Comparison of ENCODE assay signal across 15 cellular contexts in the genomic region with DNA sequence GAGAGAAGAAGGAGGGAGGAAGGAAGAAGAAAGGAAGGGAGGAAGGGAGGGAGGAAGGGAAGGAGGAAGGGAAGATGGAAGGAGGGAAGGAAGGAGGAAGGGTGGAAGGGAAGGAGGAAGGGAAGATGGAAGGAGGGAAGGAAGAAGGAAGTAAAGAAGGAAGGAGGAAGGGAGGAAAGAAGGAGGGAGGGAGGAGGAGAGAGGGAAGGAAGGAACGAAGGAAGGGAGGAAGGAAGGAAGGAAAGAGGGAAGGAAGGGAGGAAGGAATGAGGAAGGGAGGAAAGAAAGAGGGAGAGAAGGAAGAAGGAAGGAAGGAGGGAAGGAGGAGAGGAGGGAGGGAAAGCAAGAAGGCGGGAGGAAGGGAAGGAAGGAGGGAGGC. TPM values are rescaled to one million over a fixed set of nuclear protein-coding genes. Genes with fewer than 3 reads are reported as not detected.
DNase-seq lines count a peak whose midpoint lies in the region; ATAC-seq and TF ChIP-seq lines count a peak whose summit lies in the region.
"Had no signal": no experiment of that assay in that cellular context is flagged by ENCODE, and none has a peak within 500 bp of the region (broad histone marks: within the 10 kb centered on the region; RNA-seq: fewer than 3 reads in every experiment).

No MANE protein-coding gene starts in this region.

- H3F3A ChIP-seq in GM23248 (ENCODE audit: insufficient read depth) = peaks cover 4% of the 10 kb centered on the region; the same call in 1 of the 2 replicates

- H3K9ac ChIP-seq in GM23248 = no peak overlapping the region

- no peaks in the 10 kb centered on the region for H3K9me2 ChIP-seq in GM23248 (ENCODE audit: insufficient read depth)

- H3K4me2 ChIP-seq in GM23248 (ENCODE audit: unreplicated experiment) = peak overlapping the region; percentile 63

- H3K4me3 ChIP-seq in GM23248 (no peak overlapping the region), WERI-Rb-1 (ENCODE audit: low read depth, low read length) (peak overlapping the region; percentile 60; the same call in 1 of the 2 replicates), iPS-18c (ENCODE audit: insufficient read depth, low read depth, low read length) (peak overlapping the region; percentile 63), prostate gland (no peak overlapping the region), ovary (no peak overlapping the region)

- no peak for DNase-seq in GM23248
- no peak for DNase-seq in WERI-Rb-1
- no peak for DNase-seq in prostate gland (ENCODE audit: low spot score)
- DNase-seq in ovary = no peak
- DNase-seq in effector CD8-positive, alpha-beta T cell (lab: John Stamatoyannopoulos, UW) = no peak
- no peak for DNase-seq in GM19240 (ENCODE audit: insufficient read length, low spot score)
- DNase-seq: activated T-cell treated with anti-CD3 and anti-CD28 coated beads, Interleukin-2, amount 50 U/mL, for 48 hours; DMS153; gastrocnemius medialis; natural killer cell; NCI-H1092 treated with DMSO at 0.1 percent for 48 hours; T-helper 2 cell had no signal

- intact Hi-C loops in prostate gland (cut with DNase I) (no loop called here), ovary (cut with DNase I) (loop anchor here in 2 of 4 donors (5.0 to 10.0 kb wide), 2 partner anchors 77 to 80 kb away; no protein-coding TSS in a partner anchor)

- TF ChIP-seq CTCF in WERI-Rb-1 (IDR thresholded peaks at IDR 0.05; ENCODE audit: low read depth, low read length) (no peak), prostate gland (IDR thresholded peaks at IDR 0.05) (no peak), ovary (IDR thresholded peaks at IDR 0.05) (no peak)

- H4K20me1 ChIP-seq in GM23248 (ENCODE audit: insufficient read depth) = no peaks in the 10 kb centered on the region

- no peak for TF ChIP-seq EP300 in ovary (IDR thresholded peaks at IDR 0.05)

- no peaks in the 10 kb centered on the region for H3K79me2 ChIP-seq in GM23248 (ENCODE audit: insufficient read depth)

- 72 to 75% methylated on average over 1 to 2 of the region's 2 CpGs for WGBS in GM23248 (ENCODE audit: low coverage in 1 of 2, low lambda C conversion rate in 2 of 2, missing lambda C conversion rate in 2 of 2), 2 experiments
- 61% methylated on average over 2 of the region's 2 CpGs for WGBS in prostate gland
- 83 to 90% (median 83%) methylated on average over 2 of the region's 2 CpGs for WGBS in ovary, 3 donors

- TF ChIP-seq POLR2A in prostate gland (IDR thresholded peaks at IDR 0.05) (no peak), ovary (IDR thresholded peaks at IDR 0.05) (no peak)

- in situ Hi-C loops in GM23248 (cut with MboI) = no loop called here

- ATAC-seq in GM21619 (IDR thresholded peaks at IDR 0.05; ENCODE audit: unreplicated experiment) = no peak

- H3K27me3 ChIP-seq in GM23248 (replicated peaks; ENCODE audit: insufficient read depth) = no peaks in the 10 kb centered on the region
- no peaks in the 10 kb centered on the region for H3K27me3 ChIP-seq in WERI-Rb-1 (ENCODE audit: insufficient read depth, low read depth, severe bottlenecking)
- no peaks in the 10 kb centered on the region for H3K27me3 ChIP-seq in prostate gland (replicated peaks; ENCODE audit: insufficient read depth)
- no peaks in the 10 kb centered on the region for H3K27me3 ChIP-seq in ovary

- H3K36me3 ChIP-seq in GM23248 (ENCODE audit: low read depth) (no peaks in the 10 kb centered on the region), WERI-Rb-1 (no peaks in the 10 kb centered on the region), prostate gland (no peaks in the 10 kb centered on the region), ovary (no peaks in the 10 kb centered on the region)
- H3K36me3 ChIP-seq: gastrocnemius medialis had no signal

- H2AFZ ChIP-seq in GM23248 = peak overlapping the region; percentile 86

- H3K27ac ChIP-seq in GM23248 (no peak overlapping the region), WERI-Rb-1 (no peak overlapping the region), prostate gland (peak overlapping the region; percentile 70 to 87), ovary (peak overlapping the region in 1 of 2 donors; percentile 71)

- H3K4me1 ChIP-seq in GM23248 (ENCODE audit: insufficient read depth) (peaks cover 18% of the 10 kb centered on the region), prostate gland (replicated peaks) (no peaks in the 10 kb centered on the region), ovary (ENCODE audit: insufficient read depth) (peaks cover 4% of the 10 kb centered on the region)

- H3K9me3 ChIP-seq in GM23248 (ENCODE audit: low read depth) = no peaks in the 10 kb centered on the region
- no peaks in the 10 kb centered on the region for H3K9me3 ChIP-seq in WERI-Rb-1 (ENCODE audit: severe bottlenecking)
- no peaks in the 10 kb centered on the region for H3K9me3 ChIP-seq in iPS-18c (ENCODE audit: control insufficient read depth, insufficient read depth, low read length)
- no peaks in the 10 kb centered on the region for H3K9me3 ChIP-seq in prostate gland
- H3K9me3 ChIP-seq in ovary = no peaks in the 10 kb centered on the region
- H3K9me3 ChIP-seq: gastrocnemius medialis had no signal

RNA-seq across cellular contexts. Expression of gene ALDH1L1, which starts 31.9 kb away (rescaled TPM):
- total RNA-seq in GM23248 (2014; rRNA removed; shearing (Covaris generic)) = not detected in 2 replicates
- polyA plus RNA-seq in GM23248 (2016; fragmentation: Nextera tagmentation; extraction: Ambion mirVana) = not detected in 2 replicates
- total RNA-seq in prostate gland = 10 to 100 TPM; 19.6 to 57.3 TPM
- total RNA-seq in ovary = 10 to 100 TPM; 24.6 to 85.5 (median 48.8) TPM
- 10 to 100 TPM in 1 of 2 donors, 1 to 10 TPM in 1; 8.3 to 45.1 TPM for polyA plus RNA-seq in ovary
- total RNA-seq: natural killer cell, RPMI7951 had no signal

Comparison
In these comparisons a context has a peak if more than half of its experiments do, and no peak if none do; other contexts are left out.
1. H3K27ac ChIP-seq: peak in prostate gland (2 of 2); none in GM23248 (single experiment) and WERI-Rb-1 (single experiment).
2. H3K4me3 ChIP-seq: peak in WERI-Rb-1 (single experiment) and iPS-18c (single experiment); none in GM23248 (single experiment), prostate gland (0 of 2) and ovary (single experiment).
3. RNA of gene ALDH1L1, which starts 31.9 kb away (total RNA-seq): 19.6 to 57.3 TPM in prostate gland and 24.6 to 85.5 TPM in ovary; not detected in GM23248; every median in the first group is over 10 times any median in the second.